ENCODE assay signal across 5 cellular contexts in genomic region chr16:30017937-30018336, GRCh38. TPM values are rescaled to one million over a fixed set of nuclear protein-coding genes. Genes with fewer than 3 reads are reported as not detected.
"Had no signal": no experiment of that assay in that cellular context is flagged by ENCODE, and none has a peak within 500 bp of the region (broad histone marks: within the 10 kb centered on the region; RNA-seq: fewer than 3 reads in every experiment).

No MANE protein-coding gene starts in this region.

RNA-seq across cellular contexts. Expression of gene C16orf92, which starts 5.1 kb away (rescaled TPM):
- total RNA-seq: HepG2, HT-29, HT1080, IMR-90, K562 had no signal

RNA-seq across cellular contexts. Expression of gene TLCD3B, which starts 13.1 kb away (rescaled TPM):
- total RNA-seq: HepG2, IMR-90 had no signal
